24 cellular contexts compared by ENCODE assay signal in genomic region chr16:4175849-4176248, GRCh38.
"Had no signal": no experiment of that assay in that cellular context is flagged by ENCODE, and none has a peak within 500 bp of the region (broad histone marks: within the 10 kb centered on the region; RNA-seq: fewer than 3 reads in every experiment).

No MANE protein-coding gene starts in this region.

- H3K4me1 Mint-ChIP-seq: activated naive CD4-positive, alpha-beta T cell treated with anti-CD3 and anti-CD28 coated beads, Interleukin-2, amount 50 U/mL, for 24 hours; central memory CD8-positive, alpha-beta T cell; natural killer cell; stimulated activated naive CD8-positive, alpha-beta T cell treated with anti-CD3 and anti-CD28 coated beads, Interleukin-15, amount 100 ng/mL, for 72 hours had no signal

- H3K9me3 ChIP-seq: adrenal gland, ascending aorta, gastrocnemius medialis, tibial nerve had no signal

- H3K36me3 Mint-ChIP-seq: natural killer cell had no signal

- FAIRE-seq: colon, endothelial cell of umbilical vein had no signal

- H3K36me3 ChIP-seq: adrenal gland, ascending aorta, gastrocnemius medialis, tibial nerve, WERI-Rb-1 had no signal

- DNase-seq: activated CD4-positive, alpha-beta T cell treated with anti-CD3 and anti-CD28 coated beads for 1 hour; activated gamma-delta T cell treated with Interleukin-2 at 50 U/mL for 16 hours; activated T-cell treated with anti-CD3 and anti-CD28 coated beads, Interleukin-2, amount 50 U/mL, for 1 hour; adrenal gland; dorsolateral prefrontal cortex; effector memory CD8-positive, alpha-beta T cell; gastrocnemius medialis; hippocampal formation; kidney glomerular epithelial cell; left ventricle myocardium superior; midbrain; natural killer cell; retina; stimulated activated CD4-positive, alpha-beta T cell treated with anti-CD3 and anti-CD28 coated beads, Interleukin-4, amount 100 ng/mL, for 24 hours; stimulated activated naive CD8-positive, alpha-beta T cell treated with anti-CD3 and anti-CD28 coated beads, Interleukin-15, amount 100 ng/mL, for 72 hours; WERI-Rb-1 had no signal

- H3K27me3 Mint-ChIP-seq: activated naive CD4-positive, alpha-beta T cell treated with anti-CD3 and anti-CD28 coated beads, Interleukin-2, amount 50 U/mL, for 24 hours; central memory CD8-positive, alpha-beta T cell; stimulated activated naive CD8-positive, alpha-beta T cell treated with anti-CD3 and anti-CD28 coated beads, Interleukin-15, amount 100 ng/mL, for 72 hours had no signal

- H3K9me3 Mint-ChIP-seq: activated naive CD4-positive, alpha-beta T cell treated with anti-CD3 and anti-CD28 coated beads, Interleukin-2, amount 50 U/mL, for 24 hours; central memory CD8-positive, alpha-beta T cell; effector memory CD8-positive, alpha-beta T cell; natural killer cell; stimulated activated naive CD8-positive, alpha-beta T cell treated with anti-CD3 and anti-CD28 coated beads, Interleukin-15, amount 100 ng/mL, for 72 hours had no signal

- H3K27ac ChIP-seq: adrenal gland, ascending aorta, gastrocnemius medialis, tibial nerve, WERI-Rb-1 had no signal

- H3K4me3 ChIP-seq: adrenal gland, ascending aorta, dorsolateral prefrontal cortex, gastrocnemius medialis, tibial nerve had no signal

- H3K27ac Mint-ChIP-seq: activated naive CD4-positive, alpha-beta T cell treated with anti-CD3 and anti-CD28 coated beads, Interleukin-2, amount 50 U/mL, for 24 hours; effector memory CD8-positive, alpha-beta T cell; natural killer cell; progenitor cell of endocrine pancreas had no signal

- H3K4me1 ChIP-seq: adrenal gland, ascending aorta, gastrocnemius medialis, tibial nerve had no signal

- H3K27me3 ChIP-seq: adrenal gland, ascending aorta, dorsolateral prefrontal cortex, gastrocnemius medialis, tibial nerve had no signal

- H3K4me3 Mint-ChIP-seq: activated naive CD4-positive, alpha-beta T cell treated with anti-CD3 and anti-CD28 coated beads, Interleukin-2, amount 50 U/mL, for 24 hours; central memory CD8-positive, alpha-beta T cell; effector memory CD8-positive, alpha-beta T cell; natural killer cell; stimulated activated naive CD8-positive, alpha-beta T cell treated with anti-CD3 and anti-CD28 coated beads, Interleukin-15, amount 100 ng/mL, for 72 hours had no signal

- ATAC-seq: effector memory CD8-positive, alpha-beta T cell; esophagus mucosa; gastrocnemius medialis; left ventricle myocardium superior; natural killer cell; stimulated activated naive CD8-positive, alpha-beta T cell treated with anti-CD3 and anti-CD28 coated beads, Interleukin-15, amount 100 ng/mL, for 72 hours had no signal
